ENCODE assay signal across 27 cellular contexts in the genomic region with DNA sequence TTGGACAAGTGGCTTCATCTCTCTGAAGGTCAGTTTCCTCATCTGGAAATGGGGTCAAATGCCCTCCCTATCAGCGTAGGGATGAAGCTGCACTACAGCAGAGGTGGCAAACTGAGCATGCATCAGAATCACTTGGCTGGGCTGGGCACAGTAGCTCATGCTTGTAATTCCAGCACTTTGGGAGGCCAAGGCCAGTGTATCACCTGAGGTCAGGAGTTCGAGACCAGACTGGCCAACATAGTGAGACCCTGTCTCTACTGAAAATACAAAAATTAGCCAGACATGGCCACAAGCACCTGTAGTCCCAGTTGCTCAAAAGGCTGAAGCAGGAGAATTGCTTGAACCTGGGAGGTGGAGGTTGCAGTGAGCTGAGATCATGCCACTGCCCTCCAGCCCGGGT. TPM values are rescaled to one million over a fixed set of nuclear protein-coding genes. Genes with fewer than 3 reads are reported as not detected.
"Had no signal": no experiment of that assay in that cellular context is flagged by ENCODE, and none has a peak within 500 bp of the region (broad histone marks: within the 10 kb centered on the region; RNA-seq: fewer than 3 reads in every experiment).

No MANE protein-coding gene starts in this region.

- H3K27ac ChIP-seq: brain microvascular endothelial cell, cardiac muscle cell, KMS-11, Peyer's patch, RWPE1, SJSA1 had no signal

- H3K4me3 ChIP-seq: cardiac muscle cell, MG63, Peyer's patch, SJSA1 had no signal

- H3K9me3 Mint-ChIP-seq: activated B cell treated with CpG ODN at 0.5 μM for 24 hours; activated CD4-positive, alpha-beta T cell treated with anti-CD3 and anti-CD28 coated beads, Interleukin-2, amount 10 ng/mL, durations not matched to agents 24 days and 14 days; activated naive CD8-positive, alpha-beta T cell treated with anti-CD3 and anti-CD28 coated beads for 36 hours; activated T-cell treated with anti-CD3 and anti-CD28 coated beads, Interleukin-2, amount 50 U/mL, for 24 hours; activated T-helper 1 cell treated with anti-CD3 and anti-CD28 coated beads, Interleukin-12 subunit alpha, Interleukin-12 subunit beta, Interleukin-2, Interleukin-4 antibody, amounts not matched to agents 30 ng/mL and 10 ng/mL and 1 ng/mL, durations not matched to agents 14 hours and 24 hours and 36 hours; T-helper 1 cell treated with Interleukin-12 subunit alpha and Interleukin-12 subunit beta and Interleukin-4 antibody, amounts not matched to agents 30 μg/mL and 1 μg/mL, for 36 hours had no signal

- H3K9ac ChIP-seq: KMS-11 had no signal

- H3K4me1 ChIP-seq: SJSA1 had no signal

- H3K9me3 ChIP-seq: MG63, Peyer's patch, SJSA1 had no signal

- DNase-seq: activated B cell treated with CpG ODN at 0.5 μM for 24 hours; activated CD4-positive, alpha-beta T cell treated with anti-CD3 and anti-CD28 coated beads for 1 hour; activated CD4-positive, alpha-beta T cell treated with anti-CD3 and anti-CD28 coated beads, Interleukin-2, amount 10 ng/mL, durations not matched to agents 24 days and 14 days; activated CD4-positive, alpha-beta T cell treated with anti-CD3 and anti-CD28 coated beads, Interleukin-2, amount 50 U/mL, for 48 hours; activated CD8-positive, alpha-beta memory T cell treated with anti-CD3 and anti-CD28 coated beads, Interleukin-2, amount 10 ng/mL, durations not matched to agents 7 days and 5 days; activated effector memory CD4-positive, alpha-beta T cell treated with anti-CD3 and anti-CD28 coated beads, Interleukin-2, amount 50 U/mL, for 16 hours; activated naive CD4-positive, alpha-beta T cell treated with Interleukin-2 at 50 U/mL for 16 hours; activated naive CD8-positive, alpha-beta T cell treated with anti-CD3 and anti-CD28 coated beads for 36 hours; activated T-cell treated with anti-CD3 and anti-CD28 coated beads, Interleukin-2, amount 50 U/mL, for 24 hours; brain microvascular endothelial cell; MG63; MV-4-11; NCI-H1092 treated with DMSO at 0.1 percent for 48 hours; NCI-H1436; NCI-H1694 treated with DMSO at 0.1 percent for 48 hours; NCI-H2029 treated with DMSO at 0.1 percent for 48 hours; NCI-H345; NCI-H510A; NCI-H69; SHP77 had no signal

- H3K27ac Mint-ChIP-seq: activated B cell treated with CpG ODN at 0.5 μM for 24 hours; activated CD4-positive, alpha-beta T cell treated with anti-CD3 and anti-CD28 coated beads, Interleukin-2, amount 10 ng/mL, durations not matched to agents 24 days and 14 days; activated CD8-positive, alpha-beta memory T cell treated with anti-CD3 and anti-CD28 coated beads, Interleukin-2, amount 10 ng/mL, durations not matched to agents 7 days and 5 days; activated naive CD8-positive, alpha-beta T cell treated with anti-CD3 and anti-CD28 coated beads for 36 hours; activated T-cell treated with anti-CD3 and anti-CD28 coated beads, Interleukin-2, amount 50 U/mL, for 24 hours; activated T-helper 1 cell treated with anti-CD3 and anti-CD28 coated beads, Interleukin-12 subunit alpha, Interleukin-12 subunit beta, Interleukin-2, Interleukin-4 antibody, amounts not matched to agents 30 ng/mL and 10 ng/mL and 1 ng/mL, durations not matched to agents 14 hours and 24 hours and 36 hours; T-helper 1 cell treated with Interleukin-12 subunit alpha and Interleukin-12 subunit beta and Interleukin-4 antibody, amounts not matched to agents 30 μg/mL and 1 μg/mL, for 36 hours had no signal

- H3K4me3 Mint-ChIP-seq: activated B cell treated with CpG ODN at 0.5 μM for 24 hours; activated CD4-positive, alpha-beta T cell treated with anti-CD3 and anti-CD28 coated beads, Interleukin-2, amount 10 ng/mL, durations not matched to agents 24 days and 14 days; activated CD8-positive, alpha-beta memory T cell treated with anti-CD3 and anti-CD28 coated beads, Interleukin-2, amount 10 ng/mL, durations not matched to agents 7 days and 5 days; activated naive CD8-positive, alpha-beta T cell treated with anti-CD3 and anti-CD28 coated beads for 36 hours; activated T-cell treated with anti-CD3 and anti-CD28 coated beads, Interleukin-2, amount 50 U/mL, for 24 hours; activated T-helper 1 cell treated with anti-CD3 and anti-CD28 coated beads, Interleukin-12 subunit alpha, Interleukin-12 subunit beta, Interleukin-2, Interleukin-4 antibody, amounts not matched to agents 30 ng/mL and 10 ng/mL and 1 ng/mL, durations not matched to agents 14 hours and 24 hours and 36 hours; T-helper 1 cell treated with Interleukin-12 subunit alpha and Interleukin-12 subunit beta and Interleukin-4 antibody, amounts not matched to agents 30 μg/mL and 1 μg/mL, for 36 hours had no signal

- H3K36me3 ChIP-seq: brain microvascular endothelial cell, cardiac muscle cell, MG63, Peyer's patch, SJSA1 had no signal

- H3K27me3 Mint-ChIP-seq: activated T-cell treated with anti-CD3 and anti-CD28 coated beads, Interleukin-2, amount 50 U/mL, for 24 hours had no signal

- ATAC-seq: activated CD8-positive, alpha-beta memory T cell treated with anti-CD3 and anti-CD28 coated beads, Interleukin-2, amount 10 ng/mL, durations not matched to agents 7 days and 5 days had no signal

- H3K36me3 Mint-ChIP-seq: activated CD8-positive, alpha-beta memory T cell treated with anti-CD3 and anti-CD28 coated beads, Interleukin-2, amount 10 ng/mL, durations not matched to agents 7 days and 5 days; activated naive CD8-positive, alpha-beta T cell treated with anti-CD3 and anti-CD28 coated beads for 36 hours had no signal

- H3K4me2 ChIP-seq: KMS-11 had no signal

- H3K27me3 ChIP-seq: cardiac muscle cell, Peyer's patch had no signal

RNA-seq across cellular contexts. Expression of a gene that starts 6.7 kb away (rescaled TPM):
- total RNA-seq: cardiac muscle cell, SJSA1 had no signal

RNA-seq across cellular contexts. Expression of a gene that starts 27.0 kb away (rescaled TPM):
- total RNA-seq: activated B cell treated with CpG ODN at 0.5 μM for 24 hours; activated CD4-positive, alpha-beta T cell treated with anti-CD3 and anti-CD28 coated beads, Interleukin-2, amount 10 ng/mL, durations not matched to agents 24 days and 14 days; activated T-helper 1 cell treated with anti-CD3 and anti-CD28 coated beads, Interleukin-12 subunit alpha, Interleukin-12 subunit beta, Interleukin-2, Interleukin-4 antibody, amounts not matched to agents 30 ng/mL and 10 ng/mL and 1 ng/mL, durations not matched to agents 14 hours and 24 hours and 36 hours; Peyer's patch; SJSA1 had no signal
